ENCODE assay signal across 10 cellular contexts in the genomic region with DNA sequence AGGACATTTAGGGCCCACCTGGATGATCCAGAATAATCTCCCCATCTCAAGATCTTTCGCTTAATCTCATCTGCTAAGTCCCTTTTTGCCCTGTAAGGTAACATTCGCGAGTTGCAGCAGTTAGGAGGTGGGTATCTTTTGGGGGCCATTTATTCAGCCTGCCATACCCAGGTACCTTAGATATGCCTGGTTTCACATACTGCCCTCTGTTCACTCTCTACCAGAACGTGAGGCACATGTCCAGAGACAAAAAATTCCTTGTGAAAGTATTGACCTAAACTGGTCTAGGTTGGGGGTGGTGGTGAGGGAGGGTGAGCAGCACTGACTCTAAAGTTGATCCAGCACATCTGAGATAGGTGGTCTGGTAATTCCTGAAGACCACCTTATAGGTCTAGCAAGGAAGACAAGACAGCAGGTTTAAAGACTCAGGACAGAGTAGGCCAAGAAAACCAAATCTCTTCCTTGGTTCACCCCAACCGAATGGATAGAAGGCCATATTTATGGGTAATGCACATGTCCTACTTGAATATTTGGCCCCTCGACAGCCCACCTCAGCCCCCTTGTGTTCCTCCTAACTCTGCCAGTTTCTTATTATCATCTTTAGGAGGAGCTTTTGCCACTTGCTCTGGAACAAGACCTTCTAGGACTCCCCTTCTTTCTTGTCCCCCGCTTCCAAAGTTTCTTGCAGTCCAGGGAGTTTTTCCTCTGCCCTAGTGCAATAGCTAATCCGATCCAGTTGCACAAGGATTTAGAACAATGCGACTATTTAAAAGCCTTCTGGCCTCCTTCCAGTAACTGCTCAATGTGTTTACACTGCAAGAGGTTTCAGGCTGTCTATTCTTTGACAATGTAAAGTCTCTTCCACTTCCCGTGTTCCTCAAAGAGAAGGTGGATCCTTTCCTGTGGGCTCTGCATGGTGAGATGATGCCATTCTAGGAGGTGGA.
DNase-seq lines count a peak whose midpoint lies in the region; FAIRE-seq and TF ChIP-seq lines count a peak whose summit lies in the region.
"Had no signal": no experiment of that assay in that cellular context is flagged by ENCODE, and none has a peak within 500 bp of the region (broad histone marks: within the 10 kb centered on the region; RNA-seq: fewer than 3 reads in every experiment).

No MANE protein-coding gene starts in this region.

- H3K27ac ChIP-seq in GM23248 (no peak overlapping the region), kidney (ENCODE audit: low read depth in 2 of 2, low read length in 2 of 2) (no peak overlapping the region), dorsolateral prefrontal cortex (peak overlapping the region in 4 of 59 donors; percentile 4 to 42 (median 20))

- peak; percentile 50 for DNase-seq in GM23248
- DNase-seq in NCI-H345 (lab: John Stamatoyannopoulos, UW) = peak; percentile 71
- peak; percentile 56 for DNase-seq in epidermal melanocyte (ENCODE audit: insufficient read length, low spot score)
- no peak for DNase-seq in neural crest cell (ENCODE audit: low read depth, low spot score)
- DNase-seq in activated effector memory CD4-positive, alpha-beta T cell treated with anti-CD3 and anti-CD28 coated beads, Interleukin-2, amount 50 U/mL, for 16 hours = no peak
- DNase-seq in kidney = no peak
- no peak for DNase-seq in dorsolateral prefrontal cortex
- DNase-seq in SW480 (ENCODE audit: low spot score) = no peak
- DNase-seq: GOT3, NCI-H187 had no signal

- H3K36me3 ChIP-seq in GM23248 (ENCODE audit: low read depth) = no peaks in the 10 kb centered on the region
- H3K36me3 ChIP-seq in kidney (ENCODE audit: control insufficient read depth in 1 of 2, insufficient read depth in 2 of 2, low read length in 2 of 2) = no peaks in the 10 kb centered on the region

- H3K9me2 ChIP-seq in GM23248 (ENCODE audit: insufficient read depth) = no peaks in the 10 kb centered on the region

- no peaks in the 10 kb centered on the region for H3K79me2 ChIP-seq in GM23248 (ENCODE audit: insufficient read depth)

- H3K9ac ChIP-seq in GM23248 (no peak overlapping the region), kidney (ENCODE audit: low read length in 2 of 2) (no peak overlapping the region)

- H3K4me3 ChIP-seq in GM23248 = no peak overlapping the region
- H3K4me3 ChIP-seq in kidney (ENCODE audit: low read length in 2 of 2) = no peak overlapping the region
- H3K4me3 ChIP-seq in dorsolateral prefrontal cortex = peak overlapping the region in 1 of 59 donors; percentile 5

- peaks cover 3% of the 10 kb centered on the region; the same call in 1 of the 2 replicates for H3K4me1 ChIP-seq in GM23248 (ENCODE audit: insufficient read depth)
- no peaks in the 10 kb centered on the region for H3K4me1 ChIP-seq in kidney (ENCODE audit: control insufficient read depth in 1 of 2, insufficient read depth in 1 of 2, low read depth in 1 of 2, low read length in 2 of 2)

- in situ Hi-C loops in GM23248 (cut with MboI) = no loop called here

- H3K27me3 ChIP-seq in GM23248 (replicated peaks; ENCODE audit: insufficient read depth) (no peaks in the 10 kb centered on the region), dorsolateral prefrontal cortex (no peaks in the 10 kb centered on the region)

- no peaks in the 10 kb centered on the region for H3K27me3 Mint-ChIP-seq in neural crest cell (ENCODE audit: low read depth)

- H3K36me3 Mint-ChIP-seq in neural crest cell (ENCODE audit: low read depth) = peaks cover 10% of the 10 kb centered on the region

- no peaks in the 10 kb centered on the region for H4K20me1 ChIP-seq in GM23248 (ENCODE audit: insufficient read depth)

- FAIRE-seq in kidney (lab: Jason Lieb, UNC) = no peak

- H3K4me3 Mint-ChIP-seq in neural crest cell = peak overlapping the region; percentile 38

- peak overlapping the region; percentile 73 for H3K27ac Mint-ChIP-seq in neural crest cell (ENCODE audit: unreplicated experiment)

- no peak overlapping the region for H2AFZ ChIP-seq in GM23248

- WGBS in GM23248 (ENCODE audit: low coverage in 1 of 2, low lambda C conversion rate in 2 of 2, missing lambda C conversion rate in 2 of 2), 2 experiments = 68 to 75% methylated on average over 10 of the region's 10 CpGs

- intact Hi-C loops in kidney (cut with DNase I) = no loop called here
- intact Hi-C loops in dorsolateral prefrontal cortex (cut with DNase I) = no loop called here

- peaks cover 47% of the 10 kb centered on the region for H3K4me1 Mint-ChIP-seq in neural crest cell

- no peaks in the 10 kb centered on the region for H3F3A ChIP-seq in GM23248 (ENCODE audit: insufficient read depth)

- no peak overlapping the region for H3K4me2 ChIP-seq in GM23248 (ENCODE audit: unreplicated experiment)

- H3K9me3 ChIP-seq in GM23248 (ENCODE audit: low read depth) (no peaks in the 10 kb centered on the region), kidney (ENCODE audit: control insufficient read depth in 1 of 2, low read length in 2 of 2) (no peaks in the 10 kb centered on the region)

- peaks cover 5% of the 10 kb centered on the region for H3K9me3 Mint-ChIP-seq in neural crest cell

- TF ChIP-seq CTCF in neural crest cell (conservative IDR thresholded peaks at IDR 0.05) (no peak), kidney (IDR thresholded peaks at IDR 0.05; ENCODE audit: borderline replicate concordance, extremely low read depth, insufficient read depth) (no peak), dorsolateral prefrontal cortex (IDR thresholded peaks at IDR 0.05 in 54 of 56, conservative IDR thresholded peaks at IDR 0.05 in 2 of 56; ENCODE audit: low read depth in 1 of 56, partially characterized antibody in 56 of 56) (no peak)

Comparison
In these comparisons a context has a peak if more than half of its experiments do, and no peak if none do; other contexts are left out.
1. DNase-seq: peak in GM23248 (single experiment), NCI-H345 (single experiment) and epidermal melanocyte (single experiment); none in neural crest cell (single experiment), activated effector memory CD4-positive, alpha-beta T cell treated with anti-CD3 and anti-CD28 coated beads, Interleukin-2, amount 50 U/mL, for 16 hours (single experiment), kidney (single experiment), dorsolateral prefrontal cortex (0 of 10) and SW480 (single experiment).